ENCODE assay signal across 12 cellular contexts in genomic region chr2:105363192-105363591, GRCh38.
"Had no signal": no experiment of that assay in that cellular context is flagged by ENCODE, and none has a peak within 500 bp of the region (broad histone marks: within the 10 kb centered on the region; RNA-seq: fewer than 3 reads in every experiment).

No MANE protein-coding gene starts in this region.

- H3K4me3 ChIP-seq: gastrocnemius medialis, right lobe of liver had no signal

- H3K27ac ChIP-seq: neutrophil, right lobe of liver had no signal

- FAIRE-seq: bronchial epithelial cell had no signal

- DNase-seq: activated CD4-positive, alpha-beta T cell treated with anti-CD3 and anti-CD28 coated beads, Interleukin-2, amount 50 U/mL, for 48 hours; activated CD8-positive, alpha-beta memory T cell treated with anti-CD3 and anti-CD28 coated beads, Interleukin-2, amount 10 ng/mL, durations not matched to agents 7 days and 5 days; activated effector memory CD4-positive, alpha-beta T cell treated with Interleukin-2 at 50 U/mL for 16 hours; activated naive CD8-positive, alpha-beta T cell treated with anti-CD3 and anti-CD28 coated beads for 36 hours; activated T-cell treated with anti-CD3 and anti-CD28 coated beads, Interleukin-2, amount 50 U/mL, for 24 hours; gastrocnemius medialis; right lobe of liver; stimulated activated CD4-positive, alpha-beta T cell treated with anti-CD3 and anti-CD28 coated beads, Interleukin-2, amount 100 ng/mL, for 24 hours; stimulated activated naive B cell treated with anti-CD40 and anti-IgM and Interleukin-4, amounts not matched to agents 10 μg/mL and 1 μg/mL and 100 μg/mL, for 72 hours had no signal

- H3K27me3 ChIP-seq: gastrocnemius medialis, right lobe of liver had no signal

- H3K9me3 ChIP-seq: gastrocnemius medialis, neutrophil, right lobe of liver had no signal

- ATAC-seq: activated CD4-positive, CD25-positive, alpha-beta regulatory T cell treated with anti-CD3 and anti-CD28 coated beads, Interleukin-2, amount 50 U/mL, for 24 hours; activated CD8-positive, alpha-beta memory T cell treated with anti-CD3 and anti-CD28 coated beads, Interleukin-2, amount 10 ng/mL, durations not matched to agents 7 days and 5 days had no signal
